ENCODE assay signal across 7 cellular contexts in genomic region chr15:45118131-45118588, GRCh38. TPM values are rescaled to one million over a fixed set of nuclear protein-coding genes. Genes with fewer than 3 reads are reported as not detected.
DNase-seq lines count a peak whose midpoint lies in the region; ATAC-seq and TF ChIP-seq lines count a peak whose summit lies in the region.

No MANE protein-coding gene starts in this region.

- H3K4me3 Mint-ChIP-seq in T-helper 1 cell treated with Interleukin-12 subunit alpha and Interleukin-12 subunit beta and Interleukin-4 antibody, amounts not matched to agents 30 μg/mL and 1 μg/mL, for 36 hours = peak overlapping the region; percentile 67

- H3K4me1 ChIP-seq in hepatocyte (ENCODE audit: insufficient read depth) (peaks cover 14% of the 10 kb centered on the region), sigmoid colon (peaks cover 0 to 29% (median 24%) of the 10 kb centered on the region in 4 donors)

- H3K4me1 Mint-ChIP-seq in T-helper 1 cell treated with Interleukin-12 subunit alpha and Interleukin-12 subunit beta and Interleukin-4 antibody, amounts not matched to agents 30 μg/mL and 1 μg/mL, for 36 hours (ENCODE audit: low read depth) = peaks cover 13% of the 10 kb centered on the region

- TF ChIP-seq EP300 in sigmoid colon (IDR thresholded peaks at IDR 0.05) = no peak

- no peak overlapping the region for H2AFZ ChIP-seq in hepatocyte

- TF ChIP-seq CTCF in hepatocyte (IDR thresholded peaks at IDR 0.05; ENCODE audit: poor library complexity) (peak; percentile 100), sigmoid colon (IDR thresholded peaks at IDR 0.05) (peak; percentile 41 to 90 (median 84))

- H3K36me3 ChIP-seq in hepatocyte (replicated peaks; ENCODE audit: insufficient read depth, low read depth) (no peaks in the 10 kb centered on the region), sigmoid colon (no peaks in the 10 kb centered on the region)

- H3K27me3 Mint-ChIP-seq in T-helper 1 cell treated with Interleukin-12 subunit alpha and Interleukin-12 subunit beta and Interleukin-4 antibody, amounts not matched to agents 30 μg/mL and 1 μg/mL, for 36 hours (ENCODE audit: low read depth) = peaks cover 59% of the 10 kb centered on the region

- no peaks in the 10 kb centered on the region for H4K20me1 ChIP-seq in hepatocyte (ENCODE audit: insufficient read depth, poor library complexity, severe bottlenecking)

- H3K27me3 ChIP-seq in hepatocyte = peaks cover 43% of the 10 kb centered on the region
- H3K27me3 ChIP-seq in sigmoid colon = peaks cover 41 to 77% (median 56%) of the 10 kb centered on the region in 3 donors

- TF ChIP-seq POLR2A in sigmoid colon (IDR thresholded peaks at IDR 0.05) = no peak

- H3K9me2 ChIP-seq in hepatocyte (replicated peaks; ENCODE audit: insufficient read depth) = no peaks in the 10 kb centered on the region

- intact Hi-C loops in sigmoid colon (cut with DNase I) = no loop called here

- H3K4me3 ChIP-seq in hepatocyte = no peak overlapping the region
- peak overlapping the region in 3 of 4 donors; percentile 3 to 32 (median 29) for H3K4me3 ChIP-seq in sigmoid colon

- H3K79me2 ChIP-seq in hepatocyte = no peaks in the 10 kb centered on the region

- peak overlapping the region; percentile 37 for H3K27ac Mint-ChIP-seq in T-helper 1 cell treated with Interleukin-12 subunit alpha and Interleukin-12 subunit beta and Interleukin-4 antibody, amounts not matched to agents 30 μg/mL and 1 μg/mL, for 36 hours

- peak overlapping the region; percentile 68 for H3K4me2 ChIP-seq in hepatocyte

- DNase-seq in NCI-H1694 (lab: John Stamatoyannopoulos, UW) (peak; percentile 91), anterior cingulate cortex (lab: John Stamatoyannopoulos, UW) (peak in 56 of 58 donors; percentile 20 to 92 (median 78)), hepatocyte (ENCODE audit: low spot score) (peak; percentile 96), sigmoid colon (peak; percentile 83)

- 2% methylated on average over 14 of the region's 14 CpGs for WGBS in hepatocyte (ENCODE audit: low lambda C conversion rate, missing lambda C conversion rate)
- WGBS in sigmoid colon, 2 donors = 1% methylated on average over 14 of the region's 14 CpGs

- H3K36me3 Mint-ChIP-seq in T-helper 1 cell treated with Interleukin-12 subunit alpha and Interleukin-12 subunit beta and Interleukin-4 antibody, amounts not matched to agents 30 μg/mL and 1 μg/mL, for 36 hours (ENCODE audit: low read depth) = peaks cover 1% of the 10 kb centered on the region

- no peak overlapping the region for H3K27ac ChIP-seq in hepatocyte
- H3K27ac ChIP-seq in sigmoid colon = no peak overlapping the region

- H3K9me3 Mint-ChIP-seq in T-helper 1 cell treated with Interleukin-12 subunit alpha and Interleukin-12 subunit beta and Interleukin-4 antibody, amounts not matched to agents 30 μg/mL and 1 μg/mL, for 36 hours = no peaks in the 10 kb centered on the region

- H3K9me3 ChIP-seq in hepatocyte (ENCODE audit: low read depth) = no peaks in the 10 kb centered on the region
- no peaks in the 10 kb centered on the region for H3K9me3 ChIP-seq in sigmoid colon

- ATAC-seq in GM18499 (IDR thresholded peaks at IDR 0.05; ENCODE audit: insufficient read depth, unreplicated experiment) (peak; percentile 89), HG02943 (IDR thresholded peaks at IDR 0.05; ENCODE audit: low read depth, unreplicated experiment) (peak; percentile 85)

RNA-seq across cellular contexts. Expression of gene DUOXA2, which starts 4.0 kb away (rescaled TPM):
- total RNA-seq in hepatocyte (13.8 and 24.6 TPM in 2 replicates), sigmoid colon (under 1 TPM in 1 of 4 donors, not detected in 3; 0.28 TPM)
- polyA plus RNA-seq in hepatocyte (35.8 and 40.1 TPM in 2 replicates), sigmoid colon (100 to 1,000 TPM in 1 of 3 donors, 1 to 10 TPM in 1, not detected in 1; 1.4 to 117 TPM)

RNA-seq across cellular contexts. Expression of gene DUOX2, which starts 4.2 kb away (rescaled TPM):
- total RNA-seq in hepatocyte (34.2 and 37.4 TPM in 2 replicates), sigmoid colon (under 1 TPM; 0.14 to 0.83 (median 0.44) TPM)
- polyA plus RNA-seq in hepatocyte (21.4 and 25.8 TPM in 2 replicates), sigmoid colon (100 to 1,000 TPM in 1 of 3 donors, under 1 TPM in 2; 0.60 to 125 (median 0.92) TPM)

RNA-seq across cellular contexts. Expression of gene DUOXA1, which starts 11.5 kb away (rescaled TPM):
- total RNA-seq in hepatocyte (7.5 and 10.9 TPM in 2 replicates), sigmoid colon (1 to 10 TPM in 2 of 4 donors, under 1 TPM in 2; 0.36 to 3.1 (median 1.3) TPM)
- polyA plus RNA-seq in hepatocyte (6.3 and 15.2 TPM in 2 replicates), sigmoid colon (1 to 10 TPM in 1 of 3 donors, not detected in 2; 1.7 TPM)

RNA-seq across cellular contexts. Expression of gene DUOX1, which starts 11.6 kb away (rescaled TPM):
- total RNA-seq in hepatocyte (3.3 and 3.8 TPM in 2 replicates), sigmoid colon (1 to 10 TPM in 1 of 4 donors, under 1 TPM in 2, not detected in 1; under 0.01 to 1.7 (median 0.27) TPM)
- polyA plus RNA-seq in hepatocyte (4.3 and 7.7 TPM in 2 replicates), sigmoid colon (1 to 10 TPM in 1 of 3 donors, not detected in 2; 1.3 TPM)

Comparison
In these comparisons a context has a peak if more than half of its experiments do, and no peak if none do; other contexts are left out.
1. RNA of gene DUOXA2, which starts 4.0 kb away (total RNA-seq): 13.8 to 24.6 TPM in hepatocyte; 0.28 TPM in sigmoid colon; every median in the first group is over 10 times any median in the second.
2. RNA of gene DUOX2, which starts 4.2 kb away (total RNA-seq): 34.2 to 37.4 TPM in hepatocyte; 0.14 to 0.83 TPM in sigmoid colon; every median in the first group is over 10 times any median in the second.
3. Peak in every context shown above with its lines, with median percentiles within 50 percentile points of each other: DNase-seq.